Comparison of ENCODE assay signal across 22 cellular contexts in genomic region chr18:48098538-48098937, GRCh38.
DNase-seq lines count a peak whose midpoint lies in the region; ATAC-seq, FAIRE-seq and TF ChIP-seq lines count a peak whose summit lies in the region.
"Had no signal": no experiment of that assay in that cellular context is flagged by ENCODE, and none has a peak within 500 bp of the region (broad histone marks: within the 10 kb centered on the region; RNA-seq: fewer than 3 reads in every experiment).

No MANE protein-coding gene starts in this region.

- H3K9me3 ChIP-seq in RWPE2 (ENCODE audit: severe bottlenecking) (no peaks in the 10 kb centered on the region), esophagus squamous epithelium (no peaks in the 10 kb centered on the region), neural progenitor cell (ENCODE audit: low read depth) (no peaks in the 10 kb centered on the region), kidney (ENCODE audit: control insufficient read depth in 1 of 2, low read length in 2 of 2) (no peaks in the 10 kb centered on the region)
- H3K9me3 ChIP-seq: MG63, SJSA1 had no signal

- ATAC-seq in RWPE2 (ENCODE audit: low read depth) = no peak
- ATAC-seq: HepG2, Panc1 had no signal

- H3K9me3 Mint-ChIP-seq in neural progenitor cell = no peaks in the 10 kb centered on the region

- H3K4me3 ChIP-seq in RWPE2 (ENCODE audit: severe bottlenecking) = no peak overlapping the region
- H3K4me3 ChIP-seq in esophagus squamous epithelium = no peak overlapping the region
- H3K4me3 ChIP-seq in neural progenitor cell = no peak overlapping the region
- H3K4me3 ChIP-seq in kidney (ENCODE audit: low read length in 2 of 2) = no peak overlapping the region
- H3K4me3 ChIP-seq: MG63, SJSA1 had no signal

- no peak overlapping the region for H3K4me3 Mint-ChIP-seq in neural progenitor cell
- H3K4me3 Mint-ChIP-seq: CD8-positive, alpha-beta memory T cell had no signal

- no peaks in the 10 kb centered on the region for H3K4me1 ChIP-seq in RWPE2 (ENCODE audit: insufficient read depth, poor library complexity, severe bottlenecking)
- H3K4me1 ChIP-seq in esophagus squamous epithelium = peaks cover 0 to 43% (median 3%) of the 10 kb centered on the region in 3 donors
- H3K4me1 ChIP-seq in neural progenitor cell = peaks cover 16% of the 10 kb centered on the region
- H3K4me1 ChIP-seq in kidney (ENCODE audit: control insufficient read depth in 1 of 2, insufficient read depth in 1 of 2, low read depth in 1 of 2, low read length in 2 of 2) = no peaks in the 10 kb centered on the region
- H3K4me1 ChIP-seq: SJSA1 had no signal

- H3K79me2 ChIP-seq in neural progenitor cell (ENCODE audit: low read depth) = no peaks in the 10 kb centered on the region

- 68 to 83% methylated on average over 6 of the region's 6 CpGs for WGBS in esophagus squamous epithelium, 2 donors

- no peak for TF ChIP-seq EP300 in Ishikawa (IDR thresholded peaks at IDR 0.05; ENCODE audit: borderline replicate concordance)

- DNase-seq in RWPE2 (ENCODE audit: low spot score) (peak; percentile 7), esophagus squamous epithelium (lab: John Stamatoyannopoulos, UW) (no peak), neural progenitor cell (ENCODE audit: low spot score) (no peak), kidney (no peak), HK-2 (ENCODE audit: unreplicated experiment) (no peak), NCI-H774 (lab: John Stamatoyannopoulos, UW) (no peak)
- DNase-seq: ACHN; CD8-positive, alpha-beta memory T cell; DMS53; NCI-H1105; NCI-H2081 treated with DMSO at 0.1 percent for 48 hours; NCI-H226; NCI-H524 had no signal

- no peak overlapping the region for H3K27ac ChIP-seq in RWPE2 (ENCODE audit: poor library complexity, severe bottlenecking)
- H3K27ac ChIP-seq in esophagus squamous epithelium = peak overlapping the region in 3 of 4 donors; percentile 16 to 63 (median 31)
- H3K27ac ChIP-seq in neural progenitor cell = no peak overlapping the region
- no peak overlapping the region for H3K27ac ChIP-seq in kidney (ENCODE audit: low read depth in 2 of 2, low read length in 2 of 2)
- H3K27ac ChIP-seq: KMS-11, SJSA1 had no signal

- H3F3A ChIP-seq in neural progenitor cell (ENCODE audit: low read depth) = no peaks in the 10 kb centered on the region

- TF ChIP-seq RAD21 in Ishikawa (IDR thresholded peaks at IDR 0.05; ENCODE audit: low read depth) = no peak

- H3K9ac ChIP-seq in neural progenitor cell (no peak overlapping the region), kidney (ENCODE audit: low read length in 2 of 2) (no peak overlapping the region)
- H3K9ac ChIP-seq: KMS-11 had no signal

- H3K27me3 Mint-ChIP-seq in neural progenitor cell (ENCODE audit: insufficient read depth, low read depth) = peaks cover 5% of the 10 kb centered on the region

- H2AFZ ChIP-seq in neural progenitor cell (replicated peaks) = peak overlapping the region; percentile 17

- TF ChIP-seq POLR2A in esophagus squamous epithelium (IDR thresholded peaks at IDR 0.05) = no peak

- FAIRE-seq in kidney (lab: Jason Lieb, UNC) = no peak
- FAIRE-seq: GM12892, GM18507, H54, HepG2 had no signal

- no peak overlapping the region for H3K4me2 ChIP-seq in neural progenitor cell
- H3K4me2 ChIP-seq: KMS-11 had no signal

- no peaks in the 10 kb centered on the region for H3K27me3 ChIP-seq in RWPE2 (ENCODE audit: insufficient read depth, poor library complexity, severe bottlenecking)
- no peaks in the 10 kb centered on the region for H3K27me3 ChIP-seq in esophagus squamous epithelium
- H3K27me3 ChIP-seq in neural progenitor cell = no peaks in the 10 kb centered on the region
- H3K27me3 ChIP-seq: MG63 had no signal

- no peaks in the 10 kb centered on the region for H4K20me1 ChIP-seq in neural progenitor cell (ENCODE audit: low read depth)

- H3K36me3 Mint-ChIP-seq in neural progenitor cell = no peaks in the 10 kb centered on the region
- H3K36me3 Mint-ChIP-seq: CD8-positive, alpha-beta memory T cell had no signal

- intact Hi-C loops in esophagus squamous epithelium (cut with DNase I) = no loop called here
- intact Hi-C loops in kidney (cut with DNase I) = no loop called here

- TF ChIP-seq CTCF in RWPE2 (IDR thresholded peaks at IDR 0.05; ENCODE audit: poor library complexity, severe bottlenecking) = no peak
- no peak for TF ChIP-seq CTCF in esophagus squamous epithelium (IDR thresholded peaks at IDR 0.05)
- no peak for TF ChIP-seq CTCF in neural progenitor cell (IDR thresholded peaks at IDR 0.05)
- TF ChIP-seq CTCF in kidney (IDR thresholded peaks at IDR 0.05; ENCODE audit: borderline replicate concordance, extremely low read depth, insufficient read depth) = no peak

- H3K4me1 Mint-ChIP-seq in neural progenitor cell = peaks cover 17% of the 10 kb centered on the region
- H3K4me1 Mint-ChIP-seq: CD8-positive, alpha-beta memory T cell had no signal

- H3K36me3 ChIP-seq in RWPE2 (ENCODE audit: low read depth) (no peaks in the 10 kb centered on the region), esophagus squamous epithelium (peaks cover 0 to 42% (median 0%) of the 10 kb centered on the region in 3 donors), neural progenitor cell (no peaks in the 10 kb centered on the region), kidney (ENCODE audit: control insufficient read depth in 1 of 2, insufficient read depth in 2 of 2, low read length in 2 of 2) (no peaks in the 10 kb centered on the region)
- H3K36me3 ChIP-seq: MG63, SJSA1 had no signal

- H3K27ac Mint-ChIP-seq in neural progenitor cell = no peak overlapping the region
- H3K27ac Mint-ChIP-seq: CD8-positive, alpha-beta memory T cell had no signal

TF ChIP-seq in Ishikawa, 13 proteins besides CTCF, POLR2A, EP300 and RAD21:
- TF ChIP-seq CEBPB (IDR thresholded peaks at IDR 0.05) = no peak
- TF ChIP-seq, protein P1, sequence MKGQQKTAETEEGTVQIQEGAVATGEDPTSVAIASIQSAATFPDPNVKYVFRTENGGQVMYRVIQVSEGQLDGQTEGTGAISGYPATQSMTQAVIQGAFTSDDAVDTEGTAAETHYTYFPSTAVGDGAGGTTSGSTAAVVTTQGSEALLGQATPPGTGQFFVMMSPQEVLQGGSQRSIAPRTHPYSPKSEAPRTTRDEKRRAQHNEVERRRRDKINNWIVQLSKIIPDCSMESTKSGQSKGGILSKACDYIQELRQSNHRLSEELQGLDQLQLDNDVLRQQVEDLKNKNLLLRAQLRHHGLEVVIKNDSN (IDR thresholded peaks at IDR 0.05) = peak; percentile 79

Comparison
In these comparisons a context has a peak if more than half of its experiments do, and no peak if none do; other contexts are left out.
1. H3K27ac ChIP-seq: peak in esophagus squamous epithelium (3 of 4); none in RWPE2 (single experiment), neural progenitor cell (single experiment) and kidney (0 of 2).